8 cellular contexts compared by ENCODE assay signal in genomic region chr1:58781541-58782307, GRCh38. TPM values are rescaled to one million over a fixed set of nuclear protein-coding genes. Genes with fewer than 3 reads are reported as not detected.
DNase-seq lines count a peak whose midpoint lies in the region; ATAC-seq and TF ChIP-seq lines count a peak whose summit lies in the region.

No MANE protein-coding gene starts in this region.

- H3K4me1 Mint-ChIP-seq in H9 = peaks cover 18 to 26% of the 10 kb centered on the region in 2 experiments
- H3K4me1 Mint-ChIP-seq in activated T-helper 1 cell treated with anti-CD3 and anti-CD28 coated beads, Interleukin-12 subunit alpha, Interleukin-12 subunit beta, Interleukin-2, Interleukin-4 antibody, amounts not matched to agents 30 ng/mL and 10 ng/mL and 1 ng/mL, durations not matched to agents 14 hours and 24 hours and 36 hours (ENCODE audit: low read depth) = peaks cover 30% of the 10 kb centered on the region
- peaks cover 7 to 32% (median 27%) of the 10 kb centered on the region in 7 donors for H3K4me1 Mint-ChIP-seq in naive thymus-derived CD4-positive, alpha-beta T cell

- H3K79me1 ChIP-seq in H9 (ENCODE audit: insufficient read depth, low read depth, low read length, poor library complexity, severe bottlenecking) = no peaks in the 10 kb centered on the region

- H3K23ac ChIP-seq in H9 (ENCODE audit: insufficient read length, low read depth, low read length) = no peak overlapping the region

- no peaks in the 10 kb centered on the region for H3K9me2 ChIP-seq in OCI-LY7 (ENCODE audit: insufficient read depth, low read length)

- no peak overlapping the region for H2BK15ac ChIP-seq in H9 (ENCODE audit: low read depth, low read length)

- H4K5ac ChIP-seq in H9 (ENCODE audit: insufficient read length, low read depth, low read length) = no peak overlapping the region

- H3T11ph ChIP-seq in H9 (ENCODE audit: low read length) = no peak overlapping the region

- H3K9ac ChIP-seq in H9 (ENCODE audit: extremely low read depth, insufficient read length, low read length) = peak overlapping the region; percentile 47

- H3K27me3 ChIP-seq in H9 (ENCODE audit: insufficient read depth, low read length) = peaks cover 13% of the 10 kb centered on the region; the same call in 1 of the 2 replicates
- H3K27me3 ChIP-seq in naive thymus-derived CD4-positive, alpha-beta T cell (ENCODE audit: control insufficient read depth in 2 of 2, insufficient read depth in 2 of 2, low read length in 2 of 2) = peaks cover 0 to 4% of the 10 kb centered on the region in 2 donors

- H3K4me2 ChIP-seq in H9 (ENCODE audit: insufficient read depth, insufficient read length, low read length) (peak overlapping the region; percentile 96), OCI-LY7 (ENCODE audit: low read length) (peak overlapping the region; percentile 86)

- H3K4me3 Mint-ChIP-seq in H9 = peak overlapping the region; percentile 83 to 91
- H3K4me3 Mint-ChIP-seq in activated T-helper 1 cell treated with anti-CD3 and anti-CD28 coated beads, Interleukin-12 subunit alpha, Interleukin-12 subunit beta, Interleukin-2, Interleukin-4 antibody, amounts not matched to agents 30 ng/mL and 10 ng/mL and 1 ng/mL, durations not matched to agents 14 hours and 24 hours and 36 hours = peak overlapping the region; percentile 96
- peak overlapping the region; percentile 91 to 100 (median 95) for H3K4me3 Mint-ChIP-seq in naive thymus-derived CD4-positive, alpha-beta T cell

- intact Hi-C loops in OCI-LY7 (cut with micrococcal nuclease; ENCODE audit: unreplicated experiment) = loop anchor here (5.0 to 10.0 kb wide), 2 partner anchors 254 to 513 kb away; partner anchors contain the start of gene FGGY
- intact Hi-C loops in activated T-helper 1 cell treated with anti-CD3 and anti-CD28 coated beads, Interleukin-12 subunit alpha, Interleukin-12 subunit beta, Interleukin-2, Interleukin-4 antibody, amounts not matched to agents 30 ng/mL and 10 ng/mL and 1 ng/mL, durations not matched to agents 14 hours and 24 hours and 36 hours (cut with micrococcal nuclease) = loop anchor here (1.0 to 5.0 kb wide), 2 partner anchors 41 to 106 kb away; no protein-coding TSS in a partner anchor
- intact Hi-C loops in naive thymus-derived CD4-positive, alpha-beta T cell (cut with micrococcal nuclease) = loop anchor here (1.0 to 10.0 kb wide), 6 partner anchors 41 to 793 kb away; partner anchors contain the start of gene OMA1 (in 1 of the 2)

- CTCF ChIA-PET in OCI-LY7 (lab: Charles Lee; ENCODE audit: unreplicated experiment) = no interaction called here
- CTCF ChIA-PET in naive thymus-derived CD4-positive, alpha-beta T cell (lab: Charles Lee) = interaction anchor here (0.6 to 3.9 kb wide), 4 partner anchors 9 to 917 kb away, joined by 3 to 27 read pairs (median 7); no protein-coding TSS in a partner anchor

- BruUV-seq in OCI-LY7 (replicated peaks; lab: Mats Ljungman, UMichigan) = no TSS peak

- TF ChIP-seq CTCF in AG09319 (IDR thresholded peaks at IDR 0.05; ENCODE audit: low read depth, low read length) = peak; percentile 33
- peak; percentile 34; the same call in 2 of the 3 replicates for TF ChIP-seq CTCF in H9 (conservative IDR thresholded peaks at IDR 0.05)
- peak; percentile 57 for TF ChIP-seq CTCF in OCI-LY7 (conservative IDR thresholded peaks at IDR 0.05; ENCODE audit: low read length)
- peak; percentile 47 for TF ChIP-seq CTCF in fibroblast of pulmonary artery (IDR thresholded peaks at IDR 0.05; ENCODE audit: low read length, missing control alignments)

- H3K9me3 ChIP-seq in H9 (ENCODE audit: control insufficient read depth, low read depth, low read length) (no peaks in the 10 kb centered on the region), OCI-LY7 (ENCODE audit: low read length) (no peaks in the 10 kb centered on the region)
- H3K9me3 ChIP-seq in naive thymus-derived CD4-positive, alpha-beta T cell (ENCODE audit: control insufficient read depth in 2 of 3, low read length in 3 of 3) = no peaks in the 10 kb centered on the region

- DNase-seq in AG09319 (ENCODE audit: extremely low read depth, low read depth) (no peak), H9 (peak; percentile 32), OCI-LY7 (ENCODE audit: low spot score) (peak; percentile 35), fibroblast of pulmonary artery (ENCODE audit: low read depth) (peak; percentile 82), substantia nigra (lab: John Stamatoyannopoulos, UW) (peak in 45 of 49 donors; percentile 12 to 82 (median 52))
- peak; percentile 54 for DNase-seq in activated T-helper 1 cell treated with anti-CD3 and anti-CD28 coated beads, Interleukin-12 subunit alpha, Interleukin-12 subunit beta, Interleukin-2, Interleukin-4 antibody, amounts not matched to agents 30 ng/mL and 10 ng/mL and 1 ng/mL, durations not matched to agents 14 hours and 24 hours and 36 hours (ENCODE audit: low spot score)
- peak; percentile 31 to 70 (median 64) for DNase-seq in naive thymus-derived CD4-positive, alpha-beta T cell

- peaks cover 0 to 9% (median 6%) of the 10 kb centered on the region in 3 experiments; a peak in 4 of 7 replicates for H3K36me3 Mint-ChIP-seq in H9 (ENCODE audit: insufficient read depth in 1 of 3, low read depth in 3 of 3)
- H3K36me3 Mint-ChIP-seq in activated T-helper 1 cell treated with anti-CD3 and anti-CD28 coated beads, Interleukin-12 subunit alpha, Interleukin-12 subunit beta, Interleukin-2, Interleukin-4 antibody, amounts not matched to agents 30 ng/mL and 10 ng/mL and 1 ng/mL, durations not matched to agents 14 hours and 24 hours and 36 hours (ENCODE audit: low read depth) = peaks cover 39% of the 10 kb centered on the region
- H3K36me3 Mint-ChIP-seq in naive thymus-derived CD4-positive, alpha-beta T cell = peaks cover 0 to 25% (median 0%) of the 10 kb centered on the region in 5 donors

- H3K14ac ChIP-seq in H9 (ENCODE audit: insufficient read depth, low read length) = peak overlapping the region; percentile 85; the same call in 1 of the 2 replicates

- no peak overlapping the region for H2BK5ac ChIP-seq in H9 (ENCODE audit: insufficient read length, low read length)

- peaks cover 32% of the 10 kb centered on the region for H3K23me2 ChIP-seq in H9 (ENCODE audit: insufficient read length, low read depth, low read length, poor library complexity, severe bottlenecking)

- H3K4me3 ChIP-seq in OCI-LY7 (ENCODE audit: low read depth, low read length, poor library complexity, severe bottlenecking) = peak overlapping the region; percentile 80
- peak overlapping the region; percentile 96 for H3K4me3 ChIP-seq in fibroblast of pulmonary artery (replicated peaks; ENCODE audit: low read depth, low read length)
- peak overlapping the region; percentile 97 for H3K4me3 ChIP-seq in naive thymus-derived CD4-positive, alpha-beta T cell (ENCODE audit: low read length)

- H2BK120ac ChIP-seq in H9 (ENCODE audit: low read depth, low read length, poor library complexity, severe bottlenecking) = no peak overlapping the region

- WGBS in H9 (ENCODE audit: extremely low coverage, insufficient read length, low lambda C conversion rate) = no CpG with 5 or more reads among the region's 42 CpGs

- H3K9me3 Mint-ChIP-seq in H9 = peaks cover 4 to 7% of the 10 kb centered on the region in 2 experiments; a peak in 2 of 5 replicates
- no peaks in the 10 kb centered on the region for H3K9me3 Mint-ChIP-seq in activated T-helper 1 cell treated with anti-CD3 and anti-CD28 coated beads, Interleukin-12 subunit alpha, Interleukin-12 subunit beta, Interleukin-2, Interleukin-4 antibody, amounts not matched to agents 30 ng/mL and 10 ng/mL and 1 ng/mL, durations not matched to agents 14 hours and 24 hours and 36 hours
- H3K9me3 Mint-ChIP-seq in naive thymus-derived CD4-positive, alpha-beta T cell = peaks cover 0 to 17% (median 0%) of the 10 kb centered on the region in 11 donors

- H2AK5ac ChIP-seq in H9 (ENCODE audit: insufficient read length, low read length) = no peak overlapping the region

- no peak overlapping the region for H4K8ac ChIP-seq in H9 (replicated peaks; ENCODE audit: insufficient read length, low read depth, low read length)

- H3K27ac ChIP-seq in H9 (ENCODE audit: insufficient read length, low read depth, low read length) (no peak overlapping the region), OCI-LY7 (ENCODE audit: low read depth, low read length, poor library complexity, severe bottlenecking) (no peak overlapping the region), substantia nigra (ENCODE audit: low read depth, low read length, poor library complexity, severe bottlenecking) (peak overlapping the region; percentile 99)
- peak overlapping the region; percentile 95 for H3K27ac ChIP-seq in naive thymus-derived CD4-positive, alpha-beta T cell (ENCODE audit: low read depth, low read length)

- H3K36me3 ChIP-seq in OCI-LY7 (ENCODE audit: insufficient read depth, low read length) = no peaks in the 10 kb centered on the region
- peaks cover 0 to 19% (median 0%) of the 10 kb centered on the region in 3 experiments for H3K36me3 ChIP-seq in naive thymus-derived CD4-positive, alpha-beta T cell (ENCODE audit: control insufficient read depth in 2 of 3, insufficient read depth in 3 of 3, low read length in 3 of 3)

- no peak overlapping the region for H2BK20ac ChIP-seq in H9 (ENCODE audit: low read depth, low read length, poor library complexity, severe bottlenecking)

- ATAC-seq in naive thymus-derived CD4-positive, alpha-beta T cell = no peak
- no peak for ATAC-seq in HG03442 (IDR thresholded peaks at IDR 0.05; ENCODE audit: unreplicated experiment)

- H4K20me1 ChIP-seq in H9 (ENCODE audit: control insufficient read depth, insufficient read depth, insufficient read length) = no peaks in the 10 kb centered on the region
- H4K20me1 ChIP-seq in OCI-LY7 (ENCODE audit: insufficient read depth, low read length) = no peaks in the 10 kb centered on the region

- H2AFZ ChIP-seq in H9 (ENCODE audit: low read length) = no peak overlapping the region
- H2AFZ ChIP-seq in OCI-LY7 (ENCODE audit: low read length) = no peak overlapping the region

- H3K4me1 ChIP-seq in H9 (ENCODE audit: insufficient read depth, low read length) (peaks cover 5% of the 10 kb centered on the region; the same call in 1 of the 2 replicates), OCI-LY7 (ENCODE audit: insufficient read depth, low read length, poor library complexity, severe bottlenecking) (peaks cover 23% of the 10 kb centered on the region)
- H3K4me1 ChIP-seq in naive thymus-derived CD4-positive, alpha-beta T cell (ENCODE audit: control insufficient read depth in 2 of 2, insufficient read depth in 2 of 2, low read length in 2 of 2) = peaks cover 13 to 16% of the 10 kb centered on the region in 2 donors

- H4K91ac ChIP-seq in H9 (ENCODE audit: insufficient read length, low read depth, low read length) = no peak overlapping the region

- no peak overlapping the region for H3K4ac ChIP-seq in H9 (ENCODE audit: low read depth, low read length)

- H3K79me2 ChIP-seq in H9 (ENCODE audit: insufficient read depth, low read length) = no peaks in the 10 kb centered on the region; the same call in 1 of the 2 replicates
- H3K79me2 ChIP-seq in OCI-LY7 (ENCODE audit: insufficient read depth, low read depth, low read length) = no peaks in the 10 kb centered on the region

- no peak overlapping the region for H2BK12ac ChIP-seq in H9 (ENCODE audit: insufficient read length, low read depth, low read length)

- POLR2A ChIA-PET in OCI-LY7 (lab: Charles Lee) = interaction anchor here (0.6 to 1.2 kb wide), 2 partner anchors 23 to 79 kb away, joined by 3 to 5 read pairs; no protein-coding TSS in a partner anchor
- POLR2A ChIA-PET in naive thymus-derived CD4-positive, alpha-beta T cell (lab: Charles Lee) = interaction anchor here (1.2 to 2.3 kb wide), 4 partner anchors 9 to 917 kb away, joined by 3 to 10 read pairs (median 4); partner anchors contain the start of gene FGGY

- H3K27ac Mint-ChIP-seq in H9 = no peak overlapping the region
- peak overlapping the region; percentile 90 for H3K27ac Mint-ChIP-seq in activated T-helper 1 cell treated with anti-CD3 and anti-CD28 coated beads, Interleukin-12 subunit alpha, Interleukin-12 subunit beta, Interleukin-2, Interleukin-4 antibody, amounts not matched to agents 30 ng/mL and 10 ng/mL and 1 ng/mL, durations not matched to agents 14 hours and 24 hours and 36 hours
- H3K27ac Mint-ChIP-seq in naive thymus-derived CD4-positive, alpha-beta T cell = peak overlapping the region; percentile 33 to 100 (median 98)

- no peak overlapping the region for H3K56ac ChIP-seq in H9 (ENCODE audit: insufficient read length, low read depth, low read length)

- peaks cover 32% of the 10 kb centered on the region for H3K27me3 Mint-ChIP-seq in H9 (ENCODE audit: low read depth)
- peaks cover 4% of the 10 kb centered on the region for H3K27me3 Mint-ChIP-seq in activated T-helper 1 cell treated with anti-CD3 and anti-CD28 coated beads, Interleukin-12 subunit alpha, Interleukin-12 subunit beta, Interleukin-2, Interleukin-4 antibody, amounts not matched to agents 30 ng/mL and 10 ng/mL and 1 ng/mL, durations not matched to agents 14 hours and 24 hours and 36 hours (ENCODE audit: insufficient read depth)
- H3K27me3 Mint-ChIP-seq in naive thymus-derived CD4-positive, alpha-beta T cell = peaks cover 0 to 10% (median 3%) of the 10 kb centered on the region in 5 donors

- H3K18ac ChIP-seq in H9 (ENCODE audit: insufficient read length, low read depth, low read length) = peak overlapping the region; percentile 24

RNA-seq across cellular contexts. Expression of gene JUN, which starts 2.1 kb away (rescaled TPM):
- total RNA-seq in H9 (2021) (14.2 and 15.7 TPM in 2 replicates), OCI-LY7 (2022) (4.2 and 5.3 TPM in 2 replicates)
- total RNA-seq in OCI-LY7 (2014; rRNA removed; shearing (Covaris generic)) = 7.7 and 8.1 TPM in 2 replicates
- total RNA-seq in activated T-helper 1 cell treated with anti-CD3 and anti-CD28 coated beads, Interleukin-12 subunit alpha, Interleukin-12 subunit beta, Interleukin-2, Interleukin-4 antibody, amounts not matched to agents 30 ng/mL and 10 ng/mL and 1 ng/mL, durations not matched to agents 14 hours and 24 hours and 36 hours = 68.5 and 71.6 TPM in 2 replicates
- 1,000 to 10,000 TPM in 2 of 5 experiments, 10 to 100 TPM in 3; 17.9 to 1,362 (median 41.2) TPM for total RNA-seq in naive thymus-derived CD4-positive, alpha-beta T cell
- 10 to 100 TPM; 21.9 to 30.1 TPM for polyA plus RNA-seq in naive thymus-derived CD4-positive, alpha-beta T cell

Comparison
In these comparisons a context has a peak if more than half of its experiments do, and no peak if none do; other contexts are left out.
1. H3K27ac ChIP-seq: peak in naive thymus-derived CD4-positive, alpha-beta T cell (single experiment) and substantia nigra (single experiment); none in H9 (single experiment) and OCI-LY7 (single experiment).
2. H3K27ac Mint-ChIP-seq: peak in activated T-helper 1 cell treated with anti-CD3 and anti-CD28 coated beads, Interleukin-12 subunit alpha, Interleukin-12 subunit beta, Interleukin-2, Interleukin-4 antibody, amounts not matched to agents 30 ng/mL and 10 ng/mL and 1 ng/mL, durations not matched to agents 14 hours and 24 hours and 36 hours (single experiment) and naive thymus-derived CD4-positive, alpha-beta T cell (9 of 9); none in H9 (0 of 3).
3. Peak in every context shown above with its lines, with median percentiles within 50 percentile points of each other: CTCF ChIP-seq, H3K4me3 Mint-ChIP-seq and H3K4me3 ChIP-seq.